ENCODE assay signal across 14 cellular contexts in genomic region chr7:44971991-44972441, GRCh38. TPM values are rescaled to one million over a fixed set of nuclear protein-coding genes. Genes with fewer than 3 reads are reported as not detected.
A peak's percentile ranks its signal among the peaks of the same experiment; 100 is the strongest.
DNase-seq lines count a peak whose midpoint lies in the region; ATAC-seq, FAIRE-seq and TF ChIP-seq lines count a peak whose summit lies in the region.
"Had no signal": no experiment of that assay in that cellular context is flagged by ENCODE, and none has a peak within 500 bp of the region (broad histone marks: within the 10 kb centered on the region; RNA-seq: fewer than 3 reads in every experiment).

No MANE protein-coding gene starts in this region.

- DNase-seq in AG20443 (ENCODE audit: low spot score) (peak; percentile 2), NCI-H345 treated with DMSO at 0.1 percent for 48 hours (lab: John Stamatoyannopoulos, UW; ENCODE audit: unreplicated experiment) (peak; percentile 35), bronchial epithelial cell (ENCODE audit: low read depth) (peak; percentile 38), iPS-NIHi7 (ENCODE audit: extremely low spot score) (no peak), T1000 (lab: John Stamatoyannopoulos, UW) (no peak), hepatic stellate cell (ENCODE audit: low spot score) (no peak), EL (no peak)
- DNase-seq in CD4-positive, alpha-beta T cell, result no peak
- DNase-seq: C1 segment of cervical spinal cord, lower lobe of right lung, NCI-H82, T-helper 9 cell had no signal

- H3K4me3 ChIP-seq in bronchial epithelial cell (ENCODE audit: low read depth, low read length), result no peak overlapping the region
- H3K4me3 ChIP-seq: HAP-1, lower lobe of right lung had no signal

- no peak for TF ChIP-seq CTCF in CD4-positive, alpha-beta T cell (IDR thresholded peaks at IDR 0.05)
- TF ChIP-seq CTCF in bronchial epithelial cell (IDR thresholded peaks at IDR 0.05; ENCODE audit: insufficient read depth, low read length, severe bottlenecking), result no peak

- H3K27ac Mint-ChIP-seq in CD4-positive, alpha-beta T cell, result peak overlapping the region; percentile 95

- FAIRE-seq in bronchial epithelial cell (lab: Jason Lieb, UNC), result peak; percentile 36

- no peaks in the 10 kb centered on the region for H3K27me3 Mint-ChIP-seq in CD4-positive, alpha-beta T cell

- H3K36me3 Mint-ChIP-seq in CD4-positive, alpha-beta T cell (ENCODE audit: low read depth), result peaks cover 77% of the 10 kb centered on the region

- H3K9me3 Mint-ChIP-seq in CD4-positive, alpha-beta T cell, result no peaks in the 10 kb centered on the region

- intact Hi-C loops in CD4-positive, alpha-beta T cell (cut with DNase I, micrococcal nuclease), result loop anchor here in 1 of 2 experiments (2.0 kb wide), 1 partner anchor 57 kb away; no protein-coding TSS in a partner anchor

- H3K27me3 ChIP-seq in CD4-positive, alpha-beta T cell (ENCODE audit: control insufficient read depth, insufficient read depth, low read length), result no peaks in the 10 kb centered on the region
- peaks cover 3% of the 10 kb centered on the region for H3K27me3 ChIP-seq in bronchial epithelial cell (ENCODE audit: control insufficient read depth, insufficient read depth, low read length)
- H3K27me3 ChIP-seq: neutrophil had no signal

- no peak overlapping the region for H3K4me3 Mint-ChIP-seq in CD4-positive, alpha-beta T cell

- no peaks in the 10 kb centered on the region for H3K36me3 ChIP-seq in bronchial epithelial cell (ENCODE audit: control insufficient read depth, insufficient read depth, low read length)
- H3K36me3 ChIP-seq: HAP-1 had no signal

- no peaks in the 10 kb centered on the region for H3K9me3 ChIP-seq in CD4-positive, alpha-beta T cell (ENCODE audit: control insufficient read depth, low read length)
- H3K9me3 ChIP-seq: HAP-1, lower lobe of right lung, neutrophil had no signal

- CTCF ChIA-PET in CD4-positive, alpha-beta T cell (lab: Charles Lee), result interaction anchor here (1.0 to 3.9 kb wide), 4 partner anchors 27 to 164 kb away, joined by 3 to 62 read pairs (median 34); partner anchors contain the start of gene CCM2

- POLR2A ChIA-PET in CD4-positive, alpha-beta T cell (lab: Charles Lee), result interaction anchor here (1.1 to 16.1 kb wide), 6 partner anchors 10 to 140 kb away, joined by 4 to 321 read pairs (median 10); partner anchors contain the start of genes CCM2, H2AZ2 and TBRG4

- H3K27ac ChIP-seq in CD4-positive, alpha-beta T cell (ENCODE audit: low read depth, low read length), result peak overlapping the region; percentile 2
- H3K27ac ChIP-seq: lower lobe of right lung, neutrophil had no signal

- no peak for ATAC-seq in CD4-positive, alpha-beta T cell (ENCODE audit: poor library complexity)
- ATAC-seq: lower lobe of right lung had no signal

- peaks cover 27% of the 10 kb centered on the region for H3K4me1 Mint-ChIP-seq in CD4-positive, alpha-beta T cell (ENCODE audit: low read depth)

RNA-seq across cellular contexts. Expression of gene MYO1G, which starts 6.8 kb away (rescaled TPM):
- total RNA-seq in CD4-positive, alpha-beta T cell, result 100 to 1,000 TPM; 155 to 157 TPM
- 0.13 and 0.26 TPM in 2 replicates for total RNA-seq in bronchial epithelial cell

RNA-seq across cellular contexts. Expression of gene CCM2, which starts 28.0 kb away (rescaled TPM):
- 10 to 100 TPM; 48.8 to 52.8 TPM for total RNA-seq in CD4-positive, alpha-beta T cell
- 45.0 and 49.9 TPM in 2 replicates for total RNA-seq in bronchial epithelial cell

Comparison
In these comparisons a context has a peak if more than half of its experiments do, and no peak if none do; other contexts are left out.
1. DNase-seq: peak in AG20443 (single experiment), NCI-H345 treated with DMSO at 0.1 percent for 48 hours (single experiment) and bronchial epithelial cell (single experiment); none in CD4-positive, alpha-beta T cell (0 of 10), iPS-NIHi7 (single experiment), T1000 (single experiment), hepatic stellate cell (single experiment) and EL (single experiment).
2. RNA of gene MYO1G, which starts 6.8 kb away (total RNA-seq): 155 to 157 TPM in CD4-positive, alpha-beta T cell; 0.13 to 0.26 TPM in bronchial epithelial cell; every median in the first group is over 100 times any median in the second.